ENCODE assay signal across 15 cellular contexts in genomic region chr4:155899891-155900290, GRCh38. TPM values are rescaled to one million over a fixed set of nuclear protein-coding genes. Genes with fewer than 3 reads are reported as not detected.
"Had no signal": no experiment of that assay in that cellular context is flagged by ENCODE, and none has a peak within 500 bp of the region (broad histone marks: within the 10 kb centered on the region; RNA-seq: fewer than 3 reads in every experiment).

No MANE protein-coding gene starts in this region.

- ATAC-seq: activated CD4-positive, CD25-positive, alpha-beta regulatory T cell treated with anti-CD3 and anti-CD28 coated beads, Interleukin-2, amount 50 U/mL, for 24 hours; activated T-cell treated with anti-CD3 and anti-CD28 coated beads, Interleukin-2, amount 50 U/mL, for 4 hours; esophagus mucosa; left ventricle myocardium superior; stimulated activated memory B cell treated with anti-CD40 and anti-IgM and Interleukin-4, amounts not matched to agents 10 μg/mL and 1 μg/mL and 100 μg/mL, for 72 hours had no signal

- H3K4me1 Mint-ChIP-seq: stimulated activated memory B cell treated with anti-CD40 and anti-IgM and Interleukin-4, amounts not matched to agents 10 μg/mL and 1 μg/mL and 100 μg/mL, for 72 hours had no signal

- H3K27ac ChIP-seq: dorsolateral prefrontal cortex, right atrium auricular region, tibial nerve had no signal

- H3K9me3 Mint-ChIP-seq: T-helper 1 cell treated with Interleukin-12 subunit alpha and Interleukin-12 subunit beta and Interleukin-4 antibody, amounts not matched to agents 30 μg/mL and 1 μg/mL, for 36 hours had no signal

- H3K27ac Mint-ChIP-seq: activated naive CD8-positive, alpha-beta T cell; stimulated activated memory B cell treated with anti-CD40 and anti-IgM and Interleukin-4, amounts not matched to agents 10 μg/mL and 1 μg/mL and 100 μg/mL, for 72 hours; T-helper 1 cell treated with Interleukin-12 subunit alpha and Interleukin-12 subunit beta and Interleukin-4 antibody, amounts not matched to agents 30 μg/mL and 1 μg/mL, for 36 hours had no signal

- H3K9me3 ChIP-seq: right atrium auricular region had no signal

- H3K4me3 ChIP-seq: dorsolateral prefrontal cortex, right atrium auricular region, tibial nerve had no signal

- H3K27me3 Mint-ChIP-seq: stimulated activated memory B cell treated with anti-CD40 and anti-IgM and Interleukin-4, amounts not matched to agents 10 μg/mL and 1 μg/mL and 100 μg/mL, for 72 hours had no signal

- H3K4me1 ChIP-seq: right atrium auricular region had no signal

- H3K36me3 Mint-ChIP-seq: activated naive CD8-positive, alpha-beta T cell; stimulated activated memory B cell treated with anti-CD40 and anti-IgM and Interleukin-4, amounts not matched to agents 10 μg/mL and 1 μg/mL and 100 μg/mL, for 72 hours had no signal

- H3K36me3 ChIP-seq: right atrium auricular region, tibial nerve had no signal

- DNase-seq: activated gamma-delta T cell; activated T-cell treated with anti-CD3 and anti-CD28 coated beads, Interleukin-2, amount 50 U/mL, for 4 hours; dorsolateral prefrontal cortex; left ventricle myocardium superior; small intestine had no signal

- H3K27me3 ChIP-seq: dorsolateral prefrontal cortex, right atrium auricular region, tibial nerve had no signal

- H3K4me3 Mint-ChIP-seq: activated naive CD8-positive, alpha-beta T cell; activated T-cell treated with anti-CD3 and anti-CD28 coated beads, Interleukin-2, amount 50 U/mL, for 4 hours; stimulated activated memory B cell treated with anti-CD40 and anti-IgM and Interleukin-4, amounts not matched to agents 10 μg/mL and 1 μg/mL and 100 μg/mL, for 72 hours; T-helper 1 cell treated with Interleukin-12 subunit alpha and Interleukin-12 subunit beta and Interleukin-4 antibody, amounts not matched to agents 30 μg/mL and 1 μg/mL, for 36 hours had no signal

RNA-seq across cellular contexts. Expression of gene TDO2, which starts 3.6 kb away (rescaled TPM):
- total RNA-seq: cerebellum, left ventricle myocardium superior, right atrium auricular region, subcutaneous adipose tissue, tibial nerve had no signal

RNA-seq across cellular contexts. Expression of gene ASIC5, which starts 33.8 kb away (rescaled TPM):
- total RNA-seq: activated T-cell treated with anti-CD3 and anti-CD28 coated beads, Interleukin-2, amount 50 U/mL, for 4 hours; cerebellum; dorsolateral prefrontal cortex; esophagus mucosa; left ventricle myocardium superior; posterior vena cava; right atrium auricular region; subcutaneous adipose tissue; tibial nerve had no signal
